Comparison of ENCODE assay signal across 1 cellular context in genomic region chr1:12617901-12618660, GRCh38.
TF ChIP-seq lines count a peak whose summit lies in the region.

A gene with protein sequence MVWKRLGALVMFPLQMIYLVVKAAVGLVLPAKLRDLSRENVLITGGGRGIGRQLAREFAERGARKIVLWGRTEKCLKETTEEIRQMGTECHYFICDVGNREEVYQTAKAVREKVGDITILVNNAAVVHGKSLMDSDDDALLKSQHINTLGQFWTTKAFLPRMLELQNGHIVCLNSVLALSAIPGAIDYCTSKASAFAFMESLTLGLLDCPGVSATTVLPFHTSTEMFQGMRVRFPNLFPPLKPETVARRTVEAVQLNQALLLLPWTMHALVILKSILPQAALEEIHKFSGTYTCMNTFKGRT (minus strand): TSS chr1:12618210. CDS start chr1:12617348, 862 bp downstream.

TF ChIP-seq in H1, 55 proteins besides CTCF, POLR2A, EP300 and RAD21 (continued from another document):
- TF ChIP-seq PHF8 (conservative IDR thresholded peaks at IDR 0.05; ENCODE audit: low read depth, low read length): 0 out of 2 replicates have a peak, but pooled peaks have one; percentile 19
